ENCODE assay signal across 30 cellular contexts in the genomic region with DNA sequence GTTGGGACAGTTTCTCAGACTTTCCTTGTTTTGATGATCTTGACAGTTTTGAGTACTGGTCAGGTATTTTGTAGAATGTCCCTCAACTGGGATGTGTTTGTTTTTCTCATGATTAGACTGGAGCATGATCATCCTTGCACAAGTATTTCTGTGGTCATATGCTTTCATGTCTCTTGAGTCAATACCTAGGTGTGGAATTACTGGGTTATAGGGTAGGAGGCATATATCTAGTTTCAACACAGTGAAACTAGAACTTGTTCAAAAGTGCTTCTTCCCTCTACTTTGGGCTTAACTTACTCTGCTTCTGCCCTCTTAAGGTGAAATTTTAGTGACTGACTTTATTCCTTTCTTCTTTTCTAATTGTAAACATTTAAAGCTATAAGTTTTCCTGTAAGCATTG. TPM values are rescaled to one million over a fixed set of nuclear protein-coding genes. Genes with fewer than 3 reads are reported as not detected.
DNase-seq lines count a peak whose midpoint lies in the region; ATAC-seq and TF ChIP-seq lines count a peak whose summit lies in the region.
"Had no signal": no experiment of that assay in that cellular context is flagged by ENCODE, and none has a peak within 500 bp of the region (broad histone marks: within the 10 kb centered on the region; RNA-seq: fewer than 3 reads in every experiment).

No MANE protein-coding gene starts in this region.

- H3K9me3 ChIP-seq in CD8-positive, alpha-beta memory T cell (ENCODE audit: low read length), result no peaks in the 10 kb centered on the region

- H3K9me3 Mint-ChIP-seq in activated CD4-positive, alpha-beta T cell treated with anti-CD3 and anti-CD28 coated beads, Interleukin-2, amount 10 ng/mL, durations not matched to agents 24 days and 14 days, result peaks cover 19% of the 10 kb centered on the region
- peaks cover 9 to 14% (median 13%) of the 10 kb centered on the region in 5 donors for H3K9me3 Mint-ChIP-seq in CD8-positive, alpha-beta memory T cell
- H3K9me3 Mint-ChIP-seq in activated B cell treated with CpG ODN at 0.5 μM for 24 hours, result peaks cover 8% of the 10 kb centered on the region
- H3K9me3 Mint-ChIP-seq in natural killer cell, result peaks cover 0 to 11% of the 10 kb centered on the region in 2 donors

- no peaks in the 10 kb centered on the region for H3K27me3 ChIP-seq in CD8-positive, alpha-beta memory T cell (ENCODE audit: insufficient read depth, low read length, poor library complexity, severe bottlenecking)

- H3K36me3 Mint-ChIP-seq in activated CD4-positive, alpha-beta T cell treated with anti-CD3 and anti-CD28 coated beads, Interleukin-2, amount 10 ng/mL, durations not matched to agents 24 days and 14 days (ENCODE audit: low read depth), result peaks cover 33% of the 10 kb centered on the region
- peaks cover 16 to 59% (median 24%) of the 10 kb centered on the region in 3 donors for H3K36me3 Mint-ChIP-seq in CD8-positive, alpha-beta memory T cell
- H3K36me3 Mint-ChIP-seq in activated B cell treated with CpG ODN at 0.5 μM for 24 hours (ENCODE audit: low read depth) (peaks cover 80% of the 10 kb centered on the region), natural killer cell (peaks cover 18% of the 10 kb centered on the region)
- H3K36me3 Mint-ChIP-seq: type B pancreatic cell had no signal

- H3K4me1 Mint-ChIP-seq in activated CD4-positive, alpha-beta T cell treated with anti-CD3 and anti-CD28 coated beads, Interleukin-2, amount 10 ng/mL, durations not matched to agents 24 days and 14 days, result no peaks in the 10 kb centered on the region
- peaks cover 31 to 62% (median 49%) of the 10 kb centered on the region in 3 donors for H3K4me1 Mint-ChIP-seq in CD8-positive, alpha-beta memory T cell
- H3K4me1 Mint-ChIP-seq in activated B cell treated with CpG ODN at 0.5 μM for 24 hours (peaks cover 45% of the 10 kb centered on the region), natural killer cell (peaks cover 46% of the 10 kb centered on the region in 2 donors)

- no peak overlapping the region for H3K27ac ChIP-seq in CD8-positive, alpha-beta memory T cell (ENCODE audit: low read depth, low read length)
- H3K27ac ChIP-seq: dorsolateral prefrontal cortex, lower lobe of right lung, RWPE1 had no signal

- no peak overlapping the region for H3K27ac Mint-ChIP-seq in activated CD4-positive, alpha-beta T cell treated with anti-CD3 and anti-CD28 coated beads, Interleukin-2, amount 10 ng/mL, durations not matched to agents 24 days and 14 days
- H3K27ac Mint-ChIP-seq in CD8-positive, alpha-beta memory T cell, result peak overlapping the region in 5 of 8 donors; percentile 26 to 91 (median 65)
- H3K27ac Mint-ChIP-seq in activated B cell treated with CpG ODN at 0.5 μM for 24 hours, result peak overlapping the region; percentile 76
- H3K27ac Mint-ChIP-seq in natural killer cell, result peak overlapping the region; percentile 61 to 71
- H3K27ac Mint-ChIP-seq: T-helper 1 cell treated with Interleukin-12 subunit alpha and Interleukin-12 subunit beta and Interleukin-4 antibody, amounts not matched to agents 30 μg/mL and 1 μg/mL, for 36 hours; type B pancreatic cell had no signal

- POLR2A ChIA-PET in CD8-positive, alpha-beta memory T cell (lab: Charles Lee), result no interaction called here
- POLR2A ChIA-PET in activated B cell treated with CpG ODN at 0.5 μM for 24 hours (lab: Charles Lee), result interaction anchor here (0.6 to 1.1 kb wide), 2 partner anchors 15 to 60 kb away, joined by 3 to 4 read pairs; no protein-coding TSS in a partner anchor

- no peak overlapping the region for H3K4me3 ChIP-seq in CD8-positive, alpha-beta memory T cell (ENCODE audit: low read length)
- H3K4me3 ChIP-seq: dorsolateral prefrontal cortex, lower lobe of right lung, mucosa of descending colon had no signal

- ATAC-seq in activated B cell treated with CpG ODN at 0.5 μM for 24 hours (ENCODE audit: low read depth), result no peak
- ATAC-seq in natural killer cell, result no peak
- no peak for ATAC-seq in HG03520 (IDR thresholded peaks at IDR 0.05; ENCODE audit: unreplicated experiment)
- ATAC-seq: lower lobe of right lung, mucosa of descending colon, sciatic nerve had no signal

- DNase-seq in activated CD4-positive, alpha-beta T cell treated with anti-CD3 and anti-CD28 coated beads, Interleukin-2, amount 10 ng/mL, durations not matched to agents 24 days and 14 days, result peak; percentile 33
- DNase-seq in activated CD4-positive, alpha-beta T cell treated with anti-CD3 and anti-CD28 coated beads, Interleukin-2, amount 50 U/mL, for 1 hour, result no peak
- no peak for DNase-seq in CD8-positive, alpha-beta memory T cell
- DNase-seq in activated B cell treated with CpG ODN at 0.5 μM for 24 hours (no peak), natural killer cell (no peak), Kasumi-1 (lab: John Stamatoyannopoulos, UW) (no peak)
- no peak for DNase-seq in stimulated activated CD4-positive, alpha-beta T cell treated with anti-CD3 and anti-CD28 coated beads, Interleukin-2, amount 100 ng/mL, for 48 hours
- DNase-seq: activated CD4-positive, alpha-beta T cell treated with anti-CD3 and anti-CD28 coated beads for 48 hours; activated CD8-positive, alpha-beta memory T cell treated with anti-CD3 and anti-CD28 coated beads, Interleukin-2, amount 50 U/mL, for 4 hours; activated gamma-delta T cell treated with Interleukin-2 at 50 U/mL for 16 hours; aorta; caudate nucleus; DND-41; dorsolateral prefrontal cortex; HCEC 1CT; lower lobe of right lung; mucosa of descending colon; NCI-H1092; NCI-H187 treated with DMSO at 0.1 percent for 48 hours; NCI-H69 had no signal

- intact Hi-C loops in activated CD4-positive, alpha-beta T cell treated with anti-CD3 and anti-CD28 coated beads, Interleukin-2, amount 10 ng/mL, durations not matched to agents 24 days and 14 days (cut with micrococcal nuclease), result no loop called here
- intact Hi-C loops in activated B cell treated with CpG ODN at 0.5 μM for 24 hours (cut with micrococcal nuclease), result no loop called here
- intact Hi-C loops in natural killer cell (cut with micrococcal nuclease), result no loop called here

- no peaks in the 10 kb centered on the region for H3K36me3 ChIP-seq in CD8-positive, alpha-beta memory T cell (ENCODE audit: insufficient read depth, low read length)
- H3K36me3 ChIP-seq: lower lobe of right lung had no signal

- no peaks in the 10 kb centered on the region for H3K27me3 Mint-ChIP-seq in activated CD4-positive, alpha-beta T cell treated with anti-CD3 and anti-CD28 coated beads, Interleukin-2, amount 10 ng/mL, durations not matched to agents 24 days and 14 days
- H3K27me3 Mint-ChIP-seq in CD8-positive, alpha-beta memory T cell, result no peaks in the 10 kb centered on the region
- H3K27me3 Mint-ChIP-seq in activated B cell treated with CpG ODN at 0.5 μM for 24 hours (no peaks in the 10 kb centered on the region), natural killer cell (ENCODE audit: low read depth in 2 of 2) (no peaks in the 10 kb centered on the region)

- no peak overlapping the region for H3K4me3 Mint-ChIP-seq in activated CD4-positive, alpha-beta T cell treated with anti-CD3 and anti-CD28 coated beads, Interleukin-2, amount 10 ng/mL, durations not matched to agents 24 days and 14 days
- H3K4me3 Mint-ChIP-seq in CD8-positive, alpha-beta memory T cell, result no peak overlapping the region
- H3K4me3 Mint-ChIP-seq in activated B cell treated with CpG ODN at 0.5 μM for 24 hours, result no peak overlapping the region
- H3K4me3 Mint-ChIP-seq in natural killer cell, result no peak overlapping the region
- H3K4me3 Mint-ChIP-seq: T-helper 1 cell treated with Interleukin-12 subunit alpha and Interleukin-12 subunit beta and Interleukin-4 antibody, amounts not matched to agents 30 μg/mL and 1 μg/mL, for 36 hours; type B pancreatic cell had no signal

- H3K4me1 ChIP-seq in CD8-positive, alpha-beta memory T cell (ENCODE audit: insufficient read depth, low read length), result no peaks in the 10 kb centered on the region
- H3K4me1 ChIP-seq: lower lobe of right lung had no signal

- no peak for TF ChIP-seq CTCF in activated B cell treated with CpG ODN at 0.5 μM for 24 hours (IDR thresholded peaks at IDR 0.05)
- no peak for TF ChIP-seq CTCF in natural killer cell (IDR thresholded peaks at IDR 0.05)

- CTCF ChIA-PET in CD8-positive, alpha-beta memory T cell (lab: Charles Lee), result interaction anchor here (0.7 to 1.0 kb wide), 2 partner anchors 13 to 14 kb away, joined by 3 to 4 read pairs; no protein-coding TSS in a partner anchor
- CTCF ChIA-PET in activated B cell treated with CpG ODN at 0.5 μM for 24 hours (lab: Charles Lee), result interaction anchor here (1.1 to 1.6 kb wide), 2 partner anchors 13 to 39 kb away, joined by 3 read pairs; no protein-coding TSS in a partner anchor

RNA-seq across cellular contexts. Expression of a gene that starts 30.1 kb away (rescaled TPM):
- 14.7 and 15.9 TPM in 2 replicates for total RNA-seq in activated CD4-positive, alpha-beta T cell treated with anti-CD3 and anti-CD28 coated beads, Interleukin-2, amount 10 ng/mL, durations not matched to agents 24 days and 14 days
- total RNA-seq in CD8-positive, alpha-beta memory T cell, result 100 to 1,000 TPM; 119 to 126 TPM
- polyA plus RNA-seq in CD8-positive, alpha-beta memory T cell, result 138 TPM
- total RNA-seq in activated B cell treated with CpG ODN at 0.5 μM for 24 hours (208 and 220 TPM in 2 replicates), natural killer cell (100 to 1,000 TPM; 134 to 162 (median 139) TPM)
- total RNA-seq: A172, endothelial cell of umbilical vein, LHCN-M2 had no signal
- polyA plus RNA-seq: endothelial cell of umbilical vein had no signal

RNA-seq across cellular contexts. Expression of a gene that starts 34.0 kb away (rescaled TPM):
- total RNA-seq in activated CD4-positive, alpha-beta T cell treated with anti-CD3 and anti-CD28 coated beads, Interleukin-2, amount 10 ng/mL, durations not matched to agents 24 days and 14 days, result not detected in 2 replicates
- total RNA-seq in CD8-positive, alpha-beta memory T cell, result under 1 TPM; 0.58 to 0.74 TPM
- polyA plus RNA-seq in CD8-positive, alpha-beta memory T cell, result 0.09 TPM
- total RNA-seq in activated B cell treated with CpG ODN at 0.5 μM for 24 hours (1.2 and 1.6 TPM in 2 replicates), natural killer cell (not detected)
- total RNA-seq: A172, aorta, dorsolateral prefrontal cortex, endothelial cell of umbilical vein, kidney epithelial cell, LHCN-M2, lower lobe of right lung, mucosa of descending colon, posterior vena cava, sciatic nerve had no signal
- polyA plus RNA-seq: aorta, endothelial cell of umbilical vein had no signal
